1 cellular context compared by ENCODE assay signal in the genomic region with DNA sequence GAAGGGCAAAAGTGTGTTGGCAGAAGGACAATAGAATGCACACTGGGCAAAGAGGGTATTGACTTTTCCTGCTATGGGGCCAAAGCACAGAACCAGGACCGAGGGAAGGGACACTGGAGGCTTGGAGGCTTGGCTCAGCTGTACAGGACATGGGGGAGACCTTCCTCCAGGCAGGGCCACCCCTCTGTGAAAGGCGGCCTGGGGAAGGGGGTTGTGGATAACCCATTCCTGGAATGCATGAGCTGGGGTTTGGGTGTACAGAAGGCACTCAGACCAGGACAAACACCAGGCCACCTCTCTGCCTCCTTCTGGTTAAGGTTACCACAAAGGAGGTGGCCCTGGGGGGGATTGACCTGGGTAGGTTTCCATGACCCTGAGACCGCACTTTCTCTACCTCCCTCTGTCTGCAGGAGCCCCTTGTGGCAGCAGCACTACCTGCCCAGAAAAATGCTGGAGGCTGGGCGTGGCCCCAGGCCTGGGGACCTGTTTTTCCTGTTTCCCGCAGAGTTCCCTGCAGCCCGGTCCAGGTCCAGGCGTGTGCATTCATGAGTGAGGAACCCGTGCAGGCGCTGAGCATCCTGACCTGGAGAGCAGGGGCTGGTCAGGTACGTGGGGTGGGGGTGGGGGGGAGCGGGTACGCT.
TF ChIP-seq lines count a peak whose summit lies in the region.

No MANE protein-coding gene starts in this region.

TF ChIP-seq in HepG2, 621 proteins besides CTCF, POLR2A, EP300 and RAD21:
- TF ChIP-seq ONECUT2 (CRISPR knock-in tag; IDR thresholded peaks at IDR 0.05) (no peak), HMG20A (CRISPR knock-in tag; IDR thresholded peaks at IDR 0.05; ENCODE audit: borderline replicate concordance) (no peak), ZNF768 (CRISPR knock-in tag; IDR thresholded peaks at IDR 0.05) (no peak), ZNF335 (CRISPR knock-in tag; IDR thresholded peaks at IDR 0.05) (no peak), SRY (CRISPR knock-in tag; IDR thresholded peaks at IDR 0.05) (no peak), ZNF564 (CRISPR knock-in tag; IDR thresholded peaks at IDR 0.05) (no peak), MAFF (IDR thresholded peaks at IDR 0.05; ENCODE audit: low read depth, low read length) (no peak)
- TF ChIP-seq, protein P1, sequence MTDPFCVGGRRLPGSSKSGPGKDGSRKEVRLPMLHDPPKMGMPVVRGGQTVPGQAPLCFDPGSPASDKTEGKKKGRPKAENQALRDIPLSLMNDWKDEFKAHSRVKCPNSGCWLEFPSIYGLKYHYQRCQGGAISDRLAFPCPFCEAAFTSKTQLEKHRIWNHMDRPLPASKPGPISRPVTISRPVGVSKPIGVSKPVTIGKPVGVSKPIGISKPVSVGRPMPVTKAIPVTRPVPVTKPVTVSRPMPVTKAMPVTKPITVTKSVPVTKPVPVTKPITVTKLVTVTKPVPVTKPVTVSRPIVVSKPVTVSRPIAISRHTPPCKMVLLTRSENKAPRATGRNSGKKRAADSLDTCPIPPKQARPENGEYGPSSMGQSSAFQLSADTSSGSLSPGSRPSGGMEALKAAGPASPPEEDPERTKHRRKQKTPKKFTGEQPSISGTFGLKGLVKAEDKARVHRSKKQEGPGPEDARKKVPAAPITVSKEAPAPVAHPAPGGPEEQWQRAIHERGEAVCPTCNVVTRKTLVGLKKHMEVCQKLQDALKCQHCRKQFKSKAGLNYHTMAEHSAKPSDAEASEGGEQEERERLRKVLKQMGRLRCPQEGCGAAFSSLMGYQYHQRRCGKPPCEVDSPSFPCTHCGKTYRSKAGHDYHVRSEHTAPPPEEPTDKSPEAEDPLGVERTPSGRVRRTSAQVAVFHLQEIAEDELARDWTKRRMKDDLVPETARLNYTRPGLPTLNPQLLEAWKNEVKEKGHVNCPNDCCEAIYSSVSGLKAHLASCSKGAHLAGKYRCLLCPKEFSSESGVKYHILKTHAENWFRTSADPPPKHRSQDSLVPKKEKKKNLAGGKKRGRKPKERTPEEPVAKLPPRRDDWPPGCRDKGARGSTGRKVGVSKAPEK (CRISPR knock-in tag; IDR thresholded peaks at IDR 0.05; ENCODE audit: borderline replicate concordance): no peak
- TF ChIP-seq, protein P2, sequence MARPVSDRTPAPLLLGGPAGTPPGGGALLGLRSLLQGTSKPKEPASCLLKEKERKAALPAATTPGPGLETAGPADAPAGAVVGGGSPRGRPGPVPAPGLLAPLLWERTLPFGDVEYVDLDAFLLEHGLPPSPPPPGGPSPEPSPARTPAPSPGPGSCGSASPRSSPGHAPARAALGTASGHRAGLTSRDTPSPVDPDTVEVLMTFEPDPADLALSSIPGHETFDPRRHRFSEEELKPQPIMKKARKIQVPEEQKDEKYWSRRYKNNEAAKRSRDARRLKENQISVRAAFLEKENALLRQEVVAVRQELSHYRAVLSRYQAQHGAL (CRISPR knock-in tag; IDR thresholded peaks at IDR 0.05; ENCODE audit: not compliant biosample characterization): no peak
- TF ChIP-seq, protein P3, sequence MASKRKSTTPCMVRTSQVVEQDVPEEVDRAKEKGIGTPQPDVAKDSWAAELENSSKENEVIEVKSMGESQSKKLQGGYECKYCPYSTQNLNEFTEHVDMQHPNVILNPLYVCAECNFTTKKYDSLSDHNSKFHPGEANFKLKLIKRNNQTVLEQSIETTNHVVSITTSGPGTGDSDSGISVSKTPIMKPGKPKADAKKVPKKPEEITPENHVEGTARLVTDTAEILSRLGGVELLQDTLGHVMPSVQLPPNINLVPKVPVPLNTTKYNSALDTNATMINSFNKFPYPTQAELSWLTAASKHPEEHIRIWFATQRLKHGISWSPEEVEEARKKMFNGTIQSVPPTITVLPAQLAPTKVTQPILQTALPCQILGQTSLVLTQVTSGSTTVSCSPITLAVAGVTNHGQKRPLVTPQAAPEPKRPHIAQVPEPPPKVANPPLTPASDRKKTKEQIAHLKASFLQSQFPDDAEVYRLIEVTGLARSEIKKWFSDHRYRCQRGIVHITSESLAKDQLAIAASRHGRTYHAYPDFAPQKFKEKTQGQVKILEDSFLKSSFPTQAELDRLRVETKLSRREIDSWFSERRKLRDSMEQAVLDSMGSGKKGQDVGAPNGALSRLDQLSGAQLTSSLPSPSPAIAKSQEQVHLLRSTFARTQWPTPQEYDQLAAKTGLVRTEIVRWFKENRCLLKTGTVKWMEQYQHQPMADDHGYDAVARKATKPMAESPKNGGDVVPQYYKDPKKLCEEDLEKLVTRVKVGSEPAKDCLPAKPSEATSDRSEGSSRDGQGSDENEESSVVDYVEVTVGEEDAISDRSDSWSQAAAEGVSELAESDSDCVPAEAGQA (IDR thresholded peaks at IDR 0.05; ENCODE audit: low read depth): no peak
- TF ChIP-seq, protein P3 (CRISPR knock-in tag; IDR thresholded peaks at IDR 0.05; ENCODE audit: borderline replicate concordance): no peak
- TF ChIP-seq, protein P4, sequence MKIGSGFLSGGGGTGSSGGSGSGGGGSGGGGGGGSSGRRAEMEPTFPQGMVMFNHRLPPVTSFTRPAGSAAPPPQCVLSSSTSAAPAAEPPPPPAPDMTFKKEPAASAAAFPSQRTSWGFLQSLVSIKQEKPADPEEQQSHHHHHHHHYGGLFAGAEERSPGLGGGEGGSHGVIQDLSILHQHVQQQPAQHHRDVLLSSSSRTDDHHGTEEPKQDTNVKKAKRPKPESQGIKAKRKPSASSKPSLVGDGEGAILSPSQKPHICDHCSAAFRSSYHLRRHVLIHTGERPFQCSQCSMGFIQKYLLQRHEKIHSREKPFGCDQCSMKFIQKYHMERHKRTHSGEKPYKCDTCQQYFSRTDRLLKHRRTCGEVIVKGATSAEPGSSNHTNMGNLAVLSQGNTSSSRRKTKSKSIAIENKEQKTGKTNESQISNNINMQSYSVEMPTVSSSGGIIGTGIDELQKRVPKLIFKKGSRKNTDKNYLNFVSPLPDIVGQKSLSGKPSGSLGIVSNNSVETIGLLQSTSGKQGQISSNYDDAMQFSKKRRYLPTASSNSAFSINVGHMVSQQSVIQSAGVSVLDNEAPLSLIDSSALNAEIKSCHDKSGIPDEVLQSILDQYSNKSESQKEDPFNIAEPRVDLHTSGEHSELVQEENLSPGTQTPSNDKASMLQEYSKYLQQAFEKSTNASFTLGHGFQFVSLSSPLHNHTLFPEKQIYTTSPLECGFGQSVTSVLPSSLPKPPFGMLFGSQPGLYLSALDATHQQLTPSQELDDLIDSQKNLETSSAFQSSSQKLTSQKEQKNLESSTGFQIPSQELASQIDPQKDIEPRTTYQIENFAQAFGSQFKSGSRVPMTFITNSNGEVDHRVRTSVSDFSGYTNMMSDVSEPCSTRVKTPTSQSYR (CRISPR knock-in tag; IDR thresholded peaks at IDR 0.05; ENCODE audit: borderline replicate concordance): no peak
TF ChIP-seq in HepG2: peak in this region for 0.
